In the genomic region with DNA sequence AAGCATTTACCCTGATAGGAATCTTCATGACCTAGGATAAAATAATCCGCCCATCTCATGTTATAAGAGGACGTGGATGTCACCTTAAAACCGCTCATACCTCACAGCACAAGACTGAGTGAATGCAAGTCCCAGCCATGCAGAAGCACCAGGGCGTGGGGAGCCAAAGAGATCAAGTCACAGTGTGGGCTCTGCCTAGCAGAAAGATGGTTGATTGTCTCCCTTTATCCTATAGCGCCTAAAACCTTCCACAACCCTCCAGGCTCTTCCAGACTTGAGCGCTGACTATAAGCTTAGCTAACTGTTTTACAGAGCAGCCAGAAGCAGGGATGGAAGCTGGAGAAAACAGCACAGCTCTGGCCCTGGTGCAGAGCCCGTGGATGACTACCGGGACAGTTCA, we compare ENCODE assay signal across 1 cellular context.
TF ChIP-seq lines count a peak whose summit lies in the region.

No MANE protein-coding gene starts in this region.

TF ChIP-seq in H1, 55 proteins besides CTCF, POLR2A, EP300 and RAD21:
- TF ChIP-seq RFX5 (IDR thresholded peaks at IDR 0.05; ENCODE audit: borderline replicate concordance, low read depth, low read length) (no peak), TAF7 (optimal IDR thresholded peaks at IDR 0.05; ENCODE audit: borderline replicate concordance, low read depth, low read length) (no peak), EGR1 (IDR thresholded peaks at IDR 0.05; ENCODE audit: borderline replicate concordance, low read depth, low read length) (no peak), SUZ12 (IDR thresholded peaks at IDR 0.05; ENCODE audit: low read length) (no peak), SIX5 (IDR thresholded peaks at IDR 0.05; ENCODE audit: low read depth, low read length) (no peak), BCL11A (IDR thresholded peaks at IDR 0.05; ENCODE audit: low read depth in 2 of 2, low read length in 2 of 2) (no peak), TCF12 (IDR thresholded peaks at IDR 0.05; ENCODE audit: low read depth, low read length) (no peak), HDAC6 (IDR thresholded peaks at IDR 0.05; ENCODE audit: low read depth, low read length) (no peak), SIRT6 (IDR thresholded peaks at IDR 0.05; ENCODE audit: low read length) (no peak), ASH2L (IDR thresholded peaks at IDR 0.05; ENCODE audit: low read length) (no peak), ZNF274 (IDR thresholded peaks at IDR 0.05; ENCODE audit: borderline replicate concordance, extremely low read depth, low read length) (no peak)
- TF ChIP-seq, protein P1, sequence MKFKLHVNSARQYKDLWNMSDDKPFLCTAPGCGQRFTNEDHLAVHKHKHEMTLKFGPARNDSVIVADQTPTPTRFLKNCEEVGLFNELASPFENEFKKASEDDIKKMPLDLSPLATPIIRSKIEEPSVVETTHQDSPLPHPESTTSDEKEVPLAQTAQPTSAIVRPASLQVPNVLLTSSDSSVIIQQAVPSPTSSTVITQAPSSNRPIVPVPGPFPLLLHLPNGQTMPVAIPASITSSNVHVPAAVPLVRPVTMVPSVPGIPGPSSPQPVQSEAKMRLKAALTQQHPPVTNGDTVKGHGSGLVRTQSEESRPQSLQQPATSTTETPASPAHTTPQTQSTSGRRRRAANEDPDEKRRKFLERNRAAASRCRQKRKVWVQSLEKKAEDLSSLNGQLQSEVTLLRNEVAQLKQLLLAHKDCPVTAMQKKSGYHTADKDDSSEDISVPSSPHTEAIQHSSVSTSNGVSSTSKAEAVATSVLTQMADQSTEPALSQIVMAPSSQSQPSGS (IDR thresholded peaks at IDR 0.05; ENCODE audit: low read length): no peak
TF ChIP-seq in H1: peak in this region for 0.
